ENCODE assay signal across 10 cellular contexts in genomic region chr12:461425-461824, GRCh38. TPM values are rescaled to one million over a fixed set of nuclear protein-coding genes. Genes with fewer than 3 reads are reported as not detected.
DNase-seq lines count a peak whose midpoint lies in the region; ATAC-seq and TF ChIP-seq lines count a peak whose summit lies in the region.
"Had no signal": no experiment of that assay in that cellular context is flagged by ENCODE, and none has a peak within 500 bp of the region (broad histone marks: within the 10 kb centered on the region; RNA-seq: fewer than 3 reads in every experiment).

No MANE protein-coding gene starts in this region.

- H3K36me3 Mint-ChIP-seq in activated T-helper 17 cell treated with anti-CD3 and anti-CD28 coated beads, Interleukin-2, amount 50 U/mL, for 72 hours (ENCODE audit: low read depth) = peaks cover 5% of the 10 kb centered on the region

- H3K36me3 ChIP-seq in cardiac muscle cell (no peaks in the 10 kb centered on the region), lower lobe of right lung (no peaks in the 10 kb centered on the region), tibial artery (no peaks in the 10 kb centered on the region)

- H3K27ac ChIP-seq in cardiac muscle cell = no peak overlapping the region
- no peak overlapping the region for H3K27ac ChIP-seq in lower lobe of right lung
- H3K27ac ChIP-seq in tibial artery = peak overlapping the region; percentile 86 to 88

- peaks cover 9% of the 10 kb centered on the region for H3K27me3 Mint-ChIP-seq in activated T-helper 17 cell treated with anti-CD3 and anti-CD28 coated beads, Interleukin-2, amount 50 U/mL, for 72 hours

- no peaks in the 10 kb centered on the region for H3K9me3 ChIP-seq in cardiac muscle cell (ENCODE audit: low read depth)
- H3K9me3 ChIP-seq in lower lobe of right lung = no peaks in the 10 kb centered on the region
- H3K9me3 ChIP-seq in tibial artery = no peaks in the 10 kb centered on the region

- peak overlapping the region; percentile 84 for H3K4me3 Mint-ChIP-seq in activated T-helper 17 cell treated with anti-CD3 and anti-CD28 coated beads, Interleukin-2, amount 50 U/mL, for 72 hours

- peak overlapping the region; percentile 63 for H3K27ac Mint-ChIP-seq in activated T-helper 17 cell treated with anti-CD3 and anti-CD28 coated beads, Interleukin-2, amount 50 U/mL, for 72 hours
- H3K27ac Mint-ChIP-seq: CD14-positive monocyte had no signal

- H3K4me1 ChIP-seq in cardiac muscle cell (ENCODE audit: low read depth) (peaks cover 24% of the 10 kb centered on the region), lower lobe of right lung (peaks cover 22% of the 10 kb centered on the region), tibial artery (peaks cover 0 to 63% (median 34%) of the 10 kb centered on the region in 4 donors)

- no peaks in the 10 kb centered on the region for H3K9me3 Mint-ChIP-seq in activated T-helper 17 cell treated with anti-CD3 and anti-CD28 coated beads, Interleukin-2, amount 50 U/mL, for 72 hours

- intact Hi-C loops in Right ventricle myocardium inferior (cut with DNase I) = no loop called here
- intact Hi-C loops in lower lobe of right lung (cut with DNase I) = no loop called here
- intact Hi-C loops in tibial artery (cut with DNase I; ENCODE audit: low total_unique reads) = no loop called here

- peaks cover 14% of the 10 kb centered on the region for H3K4me1 Mint-ChIP-seq in activated T-helper 17 cell treated with anti-CD3 and anti-CD28 coated beads, Interleukin-2, amount 50 U/mL, for 72 hours

- TF ChIP-seq CTCF in cardiac muscle cell (IDR thresholded peaks at IDR 0.05; ENCODE audit: low read depth, low read length) (no peak), lower lobe of right lung (IDR thresholded peaks at IDR 0.05) (no peak), tibial artery (IDR thresholded peaks at IDR 0.05) (no peak)

- H3K27me3 ChIP-seq in cardiac muscle cell (no peaks in the 10 kb centered on the region), lower lobe of right lung (ENCODE audit: low read depth) (peaks cover 40% of the 10 kb centered on the region), tibial artery (no peaks in the 10 kb centered on the region)

- H3K4me3 ChIP-seq in cardiac muscle cell = peak overlapping the region; percentile 50
- peak overlapping the region; percentile 58 for H3K4me3 ChIP-seq in lower lobe of right lung
- H3K4me3 ChIP-seq in tibial artery = peak overlapping the region; percentile 75 to 85

- DNase-seq in cardiac muscle cell (ENCODE audit: low read depth in 1 of 2, low spot score in 1 of 2) (no peak), Right ventricle myocardium inferior (ENCODE audit: missing footprints) (no peak), lower lobe of right lung (no peak), tibial artery (no peak), NCI-H2196 treated with DMSO at 0.1 percent for 48 hours (lab: John Stamatoyannopoulos, UW; ENCODE audit: unreplicated experiment) (no peak), NCI-H345 treated with DMSO at 0.1 percent for 48 hours (lab: John Stamatoyannopoulos, UW; ENCODE audit: unreplicated experiment) (no peak)
- DNase-seq: mesenchymal stem cell had no signal

- ATAC-seq in Right ventricle myocardium inferior = no peak
- no peak for ATAC-seq in activated T-helper 17 cell treated with anti-CD3 and anti-CD28 coated beads, Interleukin-2, amount 50 U/mL, for 72 hours (replicated peaks)
- no peak for ATAC-seq in lower lobe of right lung
- ATAC-seq in GM19455 (IDR thresholded peaks at IDR 0.05; ENCODE audit: unreplicated experiment) = no peak

RNA-seq across cellular contexts. Expression of gene B4GALNT3, which starts 1.7 kb away (rescaled TPM):
- total RNA-seq in cardiac muscle cell = 38.6 and 39.2 TPM in 2 replicates
- polyA plus RNA-seq in cardiac muscle cell = 23.7 and 26.4 TPM in 2 replicates
- 36.6 TPM for total RNA-seq in Right ventricle myocardium inferior
- total RNA-seq in activated T-helper 17 cell treated with anti-CD3 and anti-CD28 coated beads, Interleukin-2, amount 50 U/mL, for 72 hours = 1 to 10 TPM; 3.5 to 4.7 TPM
- 20.6 TPM for total RNA-seq in lower lobe of right lung

RNA-seq across cellular contexts. Expression of gene CCDC77, which starts 60.0 kb away (rescaled TPM):
- 7.3 and 7.6 TPM in 2 replicates for total RNA-seq in cardiac muscle cell
- polyA plus RNA-seq in cardiac muscle cell = 11.0 and 13.0 TPM in 2 replicates
- 3.1 TPM for total RNA-seq in Right ventricle myocardium inferior
- 10 to 100 TPM; 17.4 to 22.8 TPM for total RNA-seq in activated T-helper 17 cell treated with anti-CD3 and anti-CD28 coated beads, Interleukin-2, amount 50 U/mL, for 72 hours
- total RNA-seq in lower lobe of right lung = 7.4 TPM

Comparison
In these comparisons a context has a peak if more than half of its experiments do, and no peak if none do; other contexts are left out.
1. H3K27ac ChIP-seq: peak in tibial artery (2 of 2); none in cardiac muscle cell (single experiment) and lower lobe of right lung (single experiment).
2. Peak in every context shown above with its lines, with median percentiles within 50 percentile points of each other: H3K4me3 ChIP-seq.